In the genomic region with DNA sequence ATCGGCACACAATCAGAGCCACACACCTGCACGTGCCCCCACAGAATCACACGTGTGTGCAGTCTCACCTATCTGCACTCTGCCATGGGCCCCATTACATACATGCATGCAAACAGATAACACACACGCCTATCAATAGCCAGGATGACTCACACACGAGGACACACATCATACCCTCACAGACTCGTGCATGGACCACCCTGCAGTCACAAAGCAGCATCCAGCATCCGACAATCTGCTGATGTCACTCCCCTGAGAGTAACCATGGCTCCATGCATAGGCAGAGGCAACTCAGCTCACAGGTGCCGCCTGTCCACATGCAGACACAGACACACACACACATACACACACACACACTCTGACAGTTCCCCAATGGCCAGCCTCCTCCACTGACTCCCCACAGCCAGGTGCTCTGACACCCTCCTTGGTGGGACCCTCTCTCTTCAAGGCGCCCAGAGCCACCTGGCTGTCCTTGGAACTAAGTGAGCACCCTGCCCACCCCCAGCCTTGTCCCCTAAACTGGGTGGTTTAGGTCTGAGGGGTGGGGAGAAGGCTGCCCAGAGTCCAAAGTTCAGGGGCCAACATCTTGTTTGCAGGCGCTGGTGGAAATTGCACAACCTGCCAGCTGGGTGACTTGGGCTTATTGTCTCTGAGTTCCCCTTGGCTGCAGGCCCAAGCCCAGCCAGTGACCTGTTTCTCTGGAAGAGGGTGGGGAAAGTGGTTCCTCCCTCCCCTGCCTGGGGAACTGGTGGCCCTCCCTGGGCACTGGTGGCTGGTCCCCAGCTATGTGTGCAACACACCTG, we compare ENCODE assay signal across 8 cellular contexts. TPM values are rescaled to one million over a fixed set of nuclear protein-coding genes. Genes with fewer than 3 reads are reported as not detected.
DNase-seq lines count a peak whose midpoint lies in the region; ATAC-seq lines count a peak whose summit lies in the region.

No MANE protein-coding gene starts in this region.

- peaks cover 5% of the 10 kb centered on the region for H3K27me3 Mint-ChIP-seq in T-helper 17 cell

- H3K36me3 Mint-ChIP-seq in T-helper 17 cell (ENCODE audit: low read depth), result peaks cover 3% of the 10 kb centered on the region

- H3K27ac Mint-ChIP-seq in T-helper 17 cell, result no peak overlapping the region

- DNase-seq in EL, result peak; percentile 45
- DNase-seq in NCI-H774 (lab: John Stamatoyannopoulos, UW), result peak; percentile 83
- peak; percentile 54 for DNase-seq in fibroblast of gingiva (ENCODE audit: low read depth)
- DNase-seq in pons (ENCODE audit: low spot score), result peak; percentile 83
- DNase-seq in T-helper 17 cell, result no peak

- H3K4me1 Mint-ChIP-seq in T-helper 17 cell, result peaks cover 21% of the 10 kb centered on the region

- ATAC-seq in T-helper 17 cell (no peak), HG02970 (IDR thresholded peaks at IDR 0.05; ENCODE audit: low FRiP score, unreplicated experiment) (no peak), HG03108 (IDR thresholded peaks at IDR 0.05; ENCODE audit: unreplicated experiment) (no peak), HG03571 (IDR thresholded peaks at IDR 0.05; ENCODE audit: unreplicated experiment) (no peak)

- no peak overlapping the region for H3K4me3 Mint-ChIP-seq in T-helper 17 cell

- H3K9me3 ChIP-seq in T-helper 17 cell (ENCODE audit: control insufficient read depth, low read length, poor library complexity, severe bottlenecking), result no peaks in the 10 kb centered on the region

RNA-seq across cellular contexts. Expression of a gene that starts 34.6 kb away (rescaled TPM):
- 10 to 100 TPM in 1 of 2 donors, 1 to 10 TPM in 1; 7.8 to 12.7 TPM for total RNA-seq in T-helper 17 cell

Comparison
In these comparisons a context has a peak if more than half of its experiments do, and no peak if none do; other contexts are left out.
1. DNase-seq: peak in EL (single experiment), NCI-H774 (single experiment), fibroblast of gingiva (single experiment) and pons (single experiment); none in T-helper 17 cell (0 of 3).